In genomic region chr18:79962311-79962710, GRCh38 we compare ENCODE assay signal across 2 cellular contexts.
TF ChIP-seq lines count a peak whose summit lies in the region.

No MANE protein-coding gene starts in this region.

TF ChIP-seq in HCT116, 20 proteins besides CTCF, POLR2A, EP300 and RAD21:
- no peak for TF ChIP-seq EZH2phosphoT487 (IDR thresholded peaks at IDR 0.05; ENCODE audit: borderline replicate concordance)
- no peak for TF ChIP-seq ZNF274 (IDR thresholded peaks at IDR 0.05; ENCODE audit: low read depth, low read length)
- no peak for TF ChIP-seq EZH2 (IDR thresholded peaks at IDR 0.05)

TF ChIP-seq in GM12878, 131 proteins besides CTCF, POLR2A, EP300 and RAD21:
- no peak for TF ChIP-seq BRCA1 (IDR thresholded peaks at IDR 0.05; ENCODE audit: low read depth, low read length)
- TF ChIP-seq POU2F2 (IDR thresholded peaks at IDR 0.05; ENCODE audit: borderline replicate concordance, low read depth, low read length) = no peak
- no peak for TF ChIP-seq FOXM1 (IDR thresholded peaks at IDR 0.05; ENCODE audit: low read depth, low read length)
- no peak for TF ChIP-seq CBX5 (IDR thresholded peaks at IDR 0.05; ENCODE audit: low read depth)
- TF ChIP-seq CHD2 (IDR thresholded peaks at IDR 0.05; ENCODE audit: borderline replicate concordance, low read depth, low read length) = no peak
- TF ChIP-seq SREBF1 (IDR thresholded peaks at IDR 0.05; ENCODE audit: low read length) = no peak
- TF ChIP-seq JUNB (IDR thresholded peaks at IDR 0.05) = no peak
- TF ChIP-seq CBFB (IDR thresholded peaks at IDR 0.05; ENCODE audit: low read depth) = no peak
- TF ChIP-seq RELA (IDR thresholded peaks at IDR 0.05; ENCODE audit: borderline replicate concordance, partially characterized antibody) = no peak
- TF ChIP-seq BCL3 (IDR thresholded peaks at IDR 0.05; ENCODE audit: borderline replicate concordance, insufficient read depth, low read depth, low read length, poor library complexity, severe bottlenecking) = no peak
- TF ChIP-seq MEF2B (IDR thresholded peaks at IDR 0.05; ENCODE audit: partially characterized antibody, poor library complexity, severe bottlenecking) = no peak
- TF ChIP-seq ZNF384 (IDR thresholded peaks at IDR 0.05; ENCODE audit: borderline replicate concordance, low read depth, low read length) = no peak
- no peak for TF ChIP-seq LARP7 (IDR thresholded peaks at IDR 0.05)
- TF ChIP-seq RAD51 (IDR thresholded peaks at IDR 0.05) = no peak
- TF ChIP-seq RUNX3 (IDR thresholded peaks at IDR 0.05; ENCODE audit: low read length) = no peak
- no peak for TF ChIP-seq E2F4 (IDR thresholded peaks at IDR 0.05; ENCODE audit: low read depth, low read length)
- TF ChIP-seq, protein P1, sequence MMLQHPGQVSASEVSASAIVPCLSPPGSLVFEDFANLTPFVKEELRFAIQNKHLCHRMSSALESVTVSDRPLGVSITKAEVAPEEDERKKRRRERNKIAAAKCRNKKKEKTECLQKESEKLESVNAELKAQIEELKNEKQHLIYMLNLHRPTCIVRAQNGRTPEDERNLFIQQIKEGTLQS (IDR thresholded peaks at IDR 0.05; ENCODE audit: borderline replicate concordance, extremely low read depth, low read depth, low read length) = no peak
